ENCODE assay signal across 8 cellular contexts in the genomic region with DNA sequence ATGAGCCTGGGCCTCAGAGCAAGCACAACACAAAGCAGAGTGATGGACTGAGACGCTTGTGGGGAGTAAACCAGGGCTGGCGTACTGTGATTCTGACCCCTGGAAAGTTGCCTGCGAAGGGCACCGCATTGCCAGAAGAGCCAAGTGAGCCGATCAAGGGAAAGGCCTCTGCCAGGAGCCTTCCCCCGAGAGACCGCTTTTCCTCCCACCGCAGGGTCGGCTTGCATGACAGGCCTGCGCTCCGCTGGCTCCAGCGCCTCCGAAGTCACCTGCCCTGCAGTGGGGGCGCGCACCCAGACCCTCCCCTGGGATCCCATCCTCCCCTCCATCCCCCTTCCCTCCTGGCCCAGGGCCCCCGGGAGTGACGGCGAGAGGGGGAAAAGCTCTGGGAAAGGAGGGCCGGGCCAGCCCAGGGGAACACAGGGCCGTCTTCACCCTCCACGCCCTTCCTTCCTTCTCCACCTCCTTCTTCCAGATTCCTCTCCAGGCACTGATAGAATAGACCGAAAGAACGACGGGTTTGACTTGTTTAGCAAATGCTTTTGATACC.
A peak's percentile ranks its signal among the peaks of the same experiment; 100 is the strongest.
DNase-seq lines count a peak whose midpoint lies in the region; ATAC-seq and TF ChIP-seq lines count a peak whose summit lies in the region.

No MANE protein-coding gene starts in this region.

- H3K27ac ChIP-seq in coronary artery (peak overlapping the region; percentile 78 to 90), upper lobe of right lung (peak overlapping the region; percentile 87)

- TF ChIP-seq CTCF in coronary artery (IDR thresholded peaks at IDR 0.05) (no peak), upper lobe of right lung (IDR thresholded peaks at IDR 0.05) (no peak)

- H3K27me3 ChIP-seq in upper lobe of right lung: no peaks in the 10 kb centered on the region

- peaks cover 8% of the 10 kb centered on the region for H3K4me1 ChIP-seq in upper lobe of right lung

- intact Hi-C loops in upper lobe of right lung (cut with DNase I): no loop called here

- no peaks in the 10 kb centered on the region for H3K36me3 ChIP-seq in upper lobe of right lung

- ATAC-seq in HG02759 (IDR thresholded peaks at IDR 0.05; ENCODE audit: unreplicated experiment) (peak; percentile 28), upper lobe of right lung (peak; percentile 62)

- DNase-seq in NCI-H2107 (lab: John Stamatoyannopoulos, UW): peak; percentile 8
- DNase-seq in NCI-H2107 treated with DMSO at 0.1 percent for 48 hours (lab: John Stamatoyannopoulos, UW; ENCODE audit: unreplicated experiment): no peak
- DNase-seq in NCI-H446 treated with DMSO at 0.1 percent for 48 hours (lab: John Stamatoyannopoulos, UW): peak; percentile 21
- DNase-seq in coronary artery (ENCODE audit: low spot score): no peak
- peak; percentile 19 for DNase-seq in medulla oblongata (ENCODE audit: extremely low spot score)
- DNase-seq in upper lobe of right lung: no peak
- no peak for DNase-seq in NCI-H1694 (lab: John Stamatoyannopoulos, UW)

- H3K4me3 ChIP-seq in coronary artery (peak overlapping the region; percentile 70), upper lobe of right lung (peak overlapping the region; percentile 63)

- no peaks in the 10 kb centered on the region for H3K9me3 ChIP-seq in upper lobe of right lung

Comparison
In these comparisons a context has a peak if more than half of its experiments do, and no peak if none do; other contexts are left out.
1. DNase-seq: peak in NCI-H2107 (single experiment), NCI-H446 treated with DMSO at 0.1 percent for 48 hours (single experiment) and medulla oblongata (single experiment); none in NCI-H2107 treated with DMSO at 0.1 percent for 48 hours (single experiment), coronary artery (single experiment), upper lobe of right lung (single experiment) and NCI-H1694 (single experiment).